ENCODE assay signal across 8 cellular contexts in the genomic region with DNA sequence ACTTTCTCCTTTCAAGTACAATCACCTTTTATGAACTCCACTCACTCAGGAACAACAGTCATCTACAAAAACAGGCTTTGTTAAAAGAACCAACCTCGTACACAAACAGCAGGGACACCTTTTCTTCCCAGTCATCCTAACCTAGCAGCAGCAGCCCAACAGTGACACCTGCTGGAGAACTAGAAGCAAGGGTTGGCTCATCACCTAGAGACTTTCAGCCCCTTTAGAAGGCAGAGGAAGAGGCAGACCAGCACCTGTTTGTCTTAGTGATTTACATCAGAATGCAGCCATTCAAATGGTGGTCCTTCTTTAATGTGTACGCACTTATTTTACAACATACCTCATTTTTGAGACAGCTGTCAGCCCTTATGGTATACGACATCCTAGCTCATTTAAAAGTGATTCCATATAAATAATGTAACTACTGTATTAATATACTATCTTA. TPM values are rescaled to one million over a fixed set of nuclear protein-coding genes. Genes with fewer than 3 reads are reported as not detected.
DNase-seq lines count a peak whose midpoint lies in the region; ATAC-seq, FAIRE-seq and TF ChIP-seq lines count a peak whose summit lies in the region.

No MANE protein-coding gene starts in this region.

- peak; percentile 60 for ATAC-seq in gastroesophageal sphincter

- 47 to 78% methylated on average over 2 to 3 of the region's 3 CpGs for WGBS in gastroesophageal sphincter (ENCODE audit: low coverage in 1 of 2), 2 donors

- no peak overlapping the region for H3K27ac Mint-ChIP-seq in osteocyte (ENCODE audit: unreplicated experiment)

- H3K27me3 ChIP-seq in gastroesophageal sphincter (no peaks in the 10 kb centered on the region), uterus (no peaks in the 10 kb centered on the region)

- H3K4me1 Mint-ChIP-seq in osteocyte (ENCODE audit: unreplicated experiment): peaks cover 7% of the 10 kb centered on the region

- TF ChIP-seq CTCF in gastroesophageal sphincter (IDR thresholded peaks at IDR 0.05): peak; percentile 65 to 80 (median 74)
- peak; percentile 95 for TF ChIP-seq CTCF in osteocyte (IDR thresholded peaks at IDR 0.05)
- TF ChIP-seq CTCF in uterus (IDR thresholded peaks at IDR 0.05): peak; percentile 79 to 86 (median 82)

- H3K9me3 ChIP-seq in gastroesophageal sphincter (no peaks in the 10 kb centered on the region), uterus (no peaks in the 10 kb centered on the region)

- H3K4me3 ChIP-seq in gastroesophageal sphincter (no peak overlapping the region), uterus (no peak overlapping the region)

- no peak overlapping the region for H3K27ac ChIP-seq in gastroesophageal sphincter
- H3K27ac ChIP-seq in uterus: no peak overlapping the region

- H3K4me1 ChIP-seq in gastroesophageal sphincter: peaks cover 0 to 22% (median 0%) of the 10 kb centered on the region in 3 donors
- peaks cover 0 to 5% of the 10 kb centered on the region in 2 donors for H3K4me1 ChIP-seq in uterus

- no peak for TF ChIP-seq EP300 in gastroesophageal sphincter (IDR thresholded peaks at IDR 0.05)

- no peak for TF ChIP-seq POLR2A in gastroesophageal sphincter (IDR thresholded peaks at IDR 0.05)
- no peak for TF ChIP-seq POLR2A in uterus (IDR thresholded peaks at IDR 0.05)

- peak; percentile 54 for DNase-seq in 8988T
- peak; percentile 39 for DNase-seq in GM18507 (ENCODE audit: extremely low spot score, insufficient read length, low read depth)
- DNase-seq in NAMALWA (ENCODE audit: low spot score): peak; percentile 90
- peak; percentile 83 for DNase-seq in SIG-M5 treated with dmso at 0.1 percent for 504 hours (lab: John Stamatoyannopoulos, UW; ENCODE audit: unreplicated experiment)
- DNase-seq in activated gamma-delta T cell treated with anti-CD3 and anti-CD28 coated beads, Interleukin-2, amount 50 U/mL, for 16 hours (ENCODE audit: low read depth): peak; percentile 24
- DNase-seq in osteocyte (ENCODE audit: extremely low spot score, unreplicated experiment): no peak
- DNase-seq in uterus: peak; percentile 54 to 62

- H3K27me3 Mint-ChIP-seq in osteocyte (ENCODE audit: unreplicated experiment): no peaks in the 10 kb centered on the region

- H3K4me3 Mint-ChIP-seq in osteocyte (ENCODE audit: unreplicated experiment): no peak overlapping the region

- intact Hi-C loops in uterus (cut with DNase I; ENCODE audit: low total_unique reads): no loop called here

- H3K36me3 Mint-ChIP-seq in osteocyte (ENCODE audit: unreplicated experiment): peaks cover 14% of the 10 kb centered on the region

- FAIRE-seq in GM18507 (lab: Jason Lieb, UNC): peak; percentile 84

- no peaks in the 10 kb centered on the region for H3K9me3 Mint-ChIP-seq in osteocyte (ENCODE audit: unreplicated experiment)

- H3K36me3 ChIP-seq in gastroesophageal sphincter (peaks cover 0 to 36% of the 10 kb centered on the region in 2 donors), uterus (no peaks in the 10 kb centered on the region)

RNA-seq across cellular contexts. Expression of a gene that starts 56.0 kb away (rescaled TPM):
- 10 to 100 TPM; 25.7 to 33.1 (median 30.2) TPM for total RNA-seq in gastroesophageal sphincter
- 32.1 and 37.7 TPM in 2 replicates for total RNA-seq in osteocyte
- total RNA-seq in uterus: 10 to 100 TPM; 22.6 to 55.3 (median 41.4) TPM
